In the genomic region with DNA sequence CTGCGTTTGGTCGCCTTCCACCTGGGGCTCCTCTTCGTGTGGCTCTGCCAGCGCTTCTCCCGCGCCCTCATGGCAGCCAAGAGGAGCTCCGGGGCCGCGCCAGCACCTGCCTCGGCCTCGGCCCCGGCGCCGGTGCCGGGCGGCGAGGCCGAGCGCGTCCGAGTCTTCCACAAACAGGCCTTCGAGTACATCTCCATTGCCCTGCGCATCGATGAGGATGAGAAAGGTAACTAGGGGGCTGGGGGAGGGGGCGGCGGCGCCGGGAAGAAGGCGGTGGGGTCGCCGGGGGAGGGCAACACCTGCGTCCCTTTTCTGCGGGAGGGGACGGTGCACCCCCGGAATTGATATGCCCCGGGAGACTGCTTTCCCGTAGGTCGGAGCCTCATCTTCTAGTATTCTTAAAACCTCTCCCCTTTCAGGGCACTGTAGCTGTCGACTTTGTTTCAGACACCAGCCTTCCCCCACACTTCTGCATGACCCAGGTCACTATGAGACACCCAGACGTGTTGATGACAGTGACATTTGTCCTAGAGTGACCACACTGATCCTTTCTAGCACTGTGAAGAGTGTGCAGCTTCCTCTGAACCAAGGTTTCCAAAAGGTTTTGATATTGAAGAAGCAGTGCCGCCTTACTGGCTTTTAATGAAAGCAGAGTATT, we compare ENCODE assay signal across 8 cellular contexts. TPM values are rescaled to one million over a fixed set of nuclear protein-coding genes. Genes with fewer than 3 reads are reported as not detected.
A peak's percentile ranks its signal among the peaks of the same experiment; 100 is the strongest.
DNase-seq lines count a peak whose midpoint lies in the region; ATAC-seq, FAIRE-seq and TF ChIP-seq lines count a peak whose summit lies in the region.

No MANE protein-coding gene starts in this region.

- TF ChIP-seq POLR2A in body of pancreas (IDR thresholded peaks at IDR 0.05) = peak in 1 of 3 donors; percentile 19

- H3K9ac ChIP-seq in kidney (ENCODE audit: low read length in 2 of 2) = peak overlapping the region; percentile 36 to 65

- DNase-seq in NCI-H1092 treated with DMSO at 0.1 percent for 48 hours (lab: John Stamatoyannopoulos, UW) (peak; percentile 23), NCI-H1092 (lab: John Stamatoyannopoulos, UW) (no peak), HFF-Myc (ENCODE audit: extremely low read depth, low read depth) (no peak), NOMO-1 treated with DMSO at 0.1 percent for 48 hours (lab: John Stamatoyannopoulos, UW; ENCODE audit: unreplicated experiment) (peak; percentile 45), body of pancreas (no peak), kidney (no peak), NCI-H2029 treated with DMSO at 0.1 percent for 48 hours (lab: John Stamatoyannopoulos, UW) (no peak)
- DNase-seq in stimulated activated CD8-positive, alpha-beta memory T cell treated with anti-CD3 and anti-CD28 coated beads, Interleukin-7, amount 100 ng/mL, for 24 hours (ENCODE audit: low read depth) = peak; percentile 4

- no peak for ATAC-seq in body of pancreas

- no peaks in the 10 kb centered on the region for H3K27me3 ChIP-seq in body of pancreas

- FAIRE-seq in kidney (lab: Jason Lieb, UNC) = no peak

- H3K4me1 ChIP-seq in body of pancreas (peaks cover 10% of the 10 kb centered on the region), kidney (ENCODE audit: control insufficient read depth in 1 of 2, insufficient read depth in 1 of 2, low read depth in 1 of 2, low read length in 2 of 2) (peaks cover 0 to 8% of the 10 kb centered on the region in 2 donors)

- WGBS in body of pancreas, 2 donors = 0% methylated on average over 8 to 36 of the region's 41 CpGs

- H3K36me3 ChIP-seq in body of pancreas (replicated peaks in 1 of 2; ENCODE audit: insufficient read depth in 1 of 2, low read depth in 2 of 2) (no peaks in the 10 kb centered on the region), kidney (ENCODE audit: control insufficient read depth in 1 of 2, insufficient read depth in 2 of 2, low read length in 2 of 2) (no peaks in the 10 kb centered on the region)

- no peaks in the 10 kb centered on the region for H3K9me3 ChIP-seq in body of pancreas
- H3K9me3 ChIP-seq in kidney (ENCODE audit: control insufficient read depth in 1 of 2, low read length in 2 of 2) = no peaks in the 10 kb centered on the region

- peak overlapping the region; percentile 68 for H3K4me3 ChIP-seq in HFF-Myc (replicated peaks; ENCODE audit: low read depth, low read length)
- peak overlapping the region; percentile 46 to 97 for H3K4me3 ChIP-seq in body of pancreas
- H3K4me3 ChIP-seq in kidney (ENCODE audit: low read length in 2 of 2) = peak overlapping the region; percentile 90 to 93

- H3K27ac ChIP-seq in body of pancreas (peak overlapping the region; percentile 67 to 99 (median 83)), kidney (ENCODE audit: low read depth in 2 of 2, low read length in 2 of 2) (peak overlapping the region; percentile 67 to 89)

- TF ChIP-seq CTCF in HFF-Myc (IDR thresholded peaks at IDR 0.05; ENCODE audit: low read depth, low read length, missing control alignments) = no peak
- TF ChIP-seq CTCF in body of pancreas (IDR thresholded peaks at IDR 0.05) = no peak
- no peak for TF ChIP-seq CTCF in kidney (IDR thresholded peaks at IDR 0.05; ENCODE audit: borderline replicate concordance, extremely low read depth, insufficient read depth)

- intact Hi-C loops in body of pancreas (cut with DNase I) (no loop called here), kidney (cut with DNase I) (no loop called here)

RNA-seq across cellular contexts. Expression of gene SPAST, which starts 0.8 kb away (rescaled TPM):
- total RNA-seq in body of pancreas (10 to 100 TPM; 10.6 to 23.7 TPM), kidney (13.6 TPM)
- polyA plus RNA-seq in kidney (ENCODE audit: insufficient read depth, low read depth, low replicate concordance) = 3.8 TPM

RNA-seq across cellular contexts. Expression of gene DPY30, which starts 24.5 kb away (rescaled TPM):
- total RNA-seq in body of pancreas (10 to 100 TPM; 24.7 to 43.3 TPM), kidney (59.2 TPM)
- polyA plus RNA-seq in kidney (ENCODE audit: insufficient read depth, low read depth, low replicate concordance) = 128 TPM

RNA-seq across cellular contexts. Expression of gene MEMO1, which starts 53.3 kb away (rescaled TPM):
- total RNA-seq in body of pancreas (10 to 100 TPM in 1 of 2 donors, 1 to 10 TPM in 1; 5.6 to 13.2 TPM), kidney (28.6 TPM)
- 22.2 TPM for polyA plus RNA-seq in kidney (ENCODE audit: insufficient read depth, low read depth, low replicate concordance)

Comparison
In these comparisons a context has a peak if more than half of its experiments do, and no peak if none do; other contexts are left out.
1. DNase-seq: peak in NCI-H1092 treated with DMSO at 0.1 percent for 48 hours (single experiment), NOMO-1 treated with DMSO at 0.1 percent for 48 hours (single experiment) and stimulated activated CD8-positive, alpha-beta memory T cell treated with anti-CD3 and anti-CD28 coated beads, Interleukin-7, amount 100 ng/mL, for 24 hours (single experiment); none in NCI-H1092 (single experiment), HFF-Myc (single experiment), body of pancreas (0 of 4), kidney (single experiment) and NCI-H2029 treated with DMSO at 0.1 percent for 48 hours (single experiment).
2. Peak in every context shown above with its lines, with median percentiles within 50 percentile points of each other: H3K4me3 ChIP-seq.